ENCODE assay signal across 12 cellular contexts in the genomic region with DNA sequence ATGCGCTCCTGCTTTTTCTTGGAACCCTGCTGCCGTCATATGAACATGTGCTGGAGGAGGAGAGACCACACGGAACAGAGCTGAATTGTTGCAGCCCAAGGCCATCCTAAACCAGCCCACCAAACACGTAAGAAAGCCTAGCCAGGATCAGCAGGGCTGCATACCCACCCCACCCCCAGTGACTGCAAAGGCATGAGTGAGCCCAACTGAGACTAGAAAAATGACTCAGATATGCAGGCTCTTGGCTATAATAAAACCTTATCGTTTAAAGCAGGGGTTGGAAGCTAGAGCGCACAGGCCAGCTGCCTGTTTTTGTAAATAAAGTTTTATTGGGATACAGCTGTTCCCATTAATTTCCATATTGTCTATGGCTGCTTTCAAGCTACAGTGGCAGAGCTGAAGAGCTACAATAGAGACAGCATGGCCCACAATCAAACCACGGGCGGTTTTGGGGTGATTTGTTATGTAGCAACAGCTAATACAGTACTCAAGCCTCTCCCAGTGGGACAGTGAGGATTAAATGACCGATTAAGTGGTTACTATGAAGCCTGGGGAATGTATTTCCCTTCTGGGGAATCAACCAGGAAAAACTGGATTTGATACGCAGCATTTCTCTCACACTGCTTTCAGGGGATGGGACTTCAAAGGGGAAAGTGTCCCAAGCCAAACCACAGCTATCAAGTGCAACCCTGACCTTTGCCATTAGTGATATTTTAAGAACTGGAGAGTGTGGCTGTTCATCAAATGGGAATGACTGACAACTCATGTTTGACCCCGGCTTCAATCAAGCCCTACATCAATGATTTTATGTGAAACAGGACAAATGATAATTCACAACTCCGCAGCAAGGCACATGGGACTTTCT. TPM values are rescaled to one million over a fixed set of nuclear protein-coding genes. Genes with fewer than 3 reads are reported as not detected.
DNase-seq lines count a peak whose midpoint lies in the region; TF ChIP-seq lines count a peak whose summit lies in the region.
"Had no signal": no experiment of that assay in that cellular context is flagged by ENCODE, and none has a peak within 500 bp of the region (broad histone marks: within the 10 kb centered on the region; RNA-seq: fewer than 3 reads in every experiment).

No MANE protein-coding gene starts in this region.

- WGBS in trophoblast cell (ENCODE audit: extremely low coverage, insufficient coverage, insufficient read length), result no CpG with 5 or more reads among the region's 12 CpGs
- WGBS in thyroid gland, 2 donors, result 90 to 91% methylated on average over 12 of the region's 12 CpGs

- H3K4ac ChIP-seq in trophoblast cell (ENCODE audit: low read depth, low read length), result peak overlapping the region; percentile 24

- H3K79me2 ChIP-seq in PC-9 (ENCODE audit: low read depth) (peaks cover 99% of the 10 kb centered on the region), fibroblast of lung (ENCODE audit: control insufficient read depth, insufficient read depth, low read length) (peaks cover 99% of the 10 kb centered on the region), trophoblast cell (ENCODE audit: control insufficient read depth, insufficient read depth, low read length, poor library complexity) (peaks cover 56% of the 10 kb centered on the region)

- H3K27me3 ChIP-seq in PC-9 (ENCODE audit: insufficient read depth, low read depth) (no peaks in the 10 kb centered on the region), fibroblast of lung (ENCODE audit: control insufficient read depth, insufficient read depth, low read length) (no peaks in the 10 kb centered on the region), trophoblast cell (ENCODE audit: insufficient read depth, low read length) (no peaks in the 10 kb centered on the region), thyroid gland (no peaks in the 10 kb centered on the region)

- H4K20me1 ChIP-seq in PC-9 (ENCODE audit: insufficient read depth) (peaks cover 66% of the 10 kb centered on the region), fibroblast of lung (ENCODE audit: control insufficient read depth, extremely low read depth, insufficient read depth, low read length) (peaks cover 2% of the 10 kb centered on the region)

- H3K27ac ChIP-seq in PC-9 (0 out of 2 replicates have a peak overlapping the region, but pooled peaks have one; percentile 26), fibroblast of lung (ENCODE audit: insufficient read depth, low read length) (peak overlapping the region; percentile 50), trophoblast cell (ENCODE audit: low read depth, low read length) (no peak overlapping the region), thyroid gland (no peak overlapping the region)

- intact Hi-C loops in PC-9 (cut with micrococcal nuclease; ENCODE audit: unreplicated experiment), result no loop called here
- intact Hi-C loops in thyroid gland (cut with DNase I), result no loop called here

- TF ChIP-seq POLR2A in thyroid gland (IDR thresholded peaks at IDR 0.05), result no peak

- H3K4me3 ChIP-seq in PC-9 (peak overlapping the region; percentile 90), fibroblast of lung (replicated peaks in 1 of 4; ENCODE audit: control extremely low read depth in 1 of 4, insufficient read depth in 1 of 4, low read depth in 3 of 4, low read length in 4 of 4) (no peak overlapping the region), trophoblast cell (ENCODE audit: low read depth, low read length) (no peak overlapping the region), thyroid gland (replicated peaks in 1 of 3) (no peak overlapping the region)

- no peak overlapping the region for H3K18ac ChIP-seq in trophoblast cell (ENCODE audit: low read length)

- peak overlapping the region; percentile 99 for H3K4me2 ChIP-seq in PC-9
- H3K4me2 ChIP-seq in fibroblast of lung (ENCODE audit: extremely low read depth, insufficient read depth, low read length), result peak overlapping the region; percentile 32
- peak overlapping the region; percentile 32 for H3K4me2 ChIP-seq in trophoblast cell (ENCODE audit: low read length)

- no peaks in the 10 kb centered on the region for H3K9me3 ChIP-seq in PC-9 (ENCODE audit: insufficient read depth, low read depth)
- no peaks in the 10 kb centered on the region for H3K9me3 ChIP-seq in fibroblast of lung (ENCODE audit: control insufficient read depth, insufficient read depth, low read depth, low read length)
- peaks cover 3% of the 10 kb centered on the region for H3K9me3 ChIP-seq in trophoblast cell (ENCODE audit: insufficient read depth, low read depth, low read length)
- no peaks in the 10 kb centered on the region for H3K9me3 ChIP-seq in thyroid gland

- CTCF ChIA-PET in PC-9 (lab: Charles Lee), result no interaction called here
- CTCF ChIA-PET in GM10248 (lab: Yijun Ruan, JAX), result interaction anchor here (1.1 to 2.8 kb wide), 4 partner anchors 10 to 149 kb away, joined by 3 to 18 read pairs (median 9); no protein-coding TSS in a partner anchor

- H3K9ac ChIP-seq in fibroblast of lung (ENCODE audit: insufficient read depth, low read length) (no peak overlapping the region), trophoblast cell (ENCODE audit: low read length) (no peak overlapping the region)

- no peak overlapping the region for H2AK5ac ChIP-seq in trophoblast cell (ENCODE audit: low read length)

- H3F3A ChIP-seq in PC-9 (ENCODE audit: insufficient read depth, low read depth), result peaks cover 7% of the 10 kb centered on the region

- no peak overlapping the region for H4K8ac ChIP-seq in trophoblast cell (ENCODE audit: low read depth, low read length)

- POLR2A ChIA-PET in PC-9 (lab: Charles Lee; ENCODE audit: unreplicated experiment), result no interaction called here
- POLR2A ChIA-PET in GM10248 (lab: Yijun Ruan, JAX), result no interaction called here

- DNase-seq in EH (ENCODE audit: low read depth) (peak; percentile 92), PC-9 (no peak), fibroblast of lung (ENCODE audit: low read depth in 2 of 2) (peak; percentile 51 to 88), trophoblast cell (no peak), cerebellar nuclear complex (lab: John Stamatoyannopoulos, UW) (no peak), occipital lobe (lab: John Stamatoyannopoulos, UW) (no peak), GM10248 (ENCODE audit: extremely low spot score) (no peak), thyroid gland (no peak)
- DNase-seq: activated effector memory CD4-positive, alpha-beta T cell treated with anti-CD3 and anti-CD28 coated beads, Interleukin-2, amount 50 U/mL, for 16 hours; DMS153; mesendoderm; NCI-H774 had no signal

- no TSS peak for BruUV-seq in PC-9 (replicated peaks; lab: Mats Ljungman, UMichigan)

- H3K36me3 ChIP-seq in PC-9 (ENCODE audit: low read depth), result peaks cover 18% of the 10 kb centered on the region
- H3K36me3 ChIP-seq in fibroblast of lung (ENCODE audit: control insufficient read depth, insufficient read depth, low read length), result peaks cover 1% of the 10 kb centered on the region
- H3K36me3 ChIP-seq in trophoblast cell (ENCODE audit: control insufficient read depth in 1 of 2, insufficient read depth in 2 of 2, low read length in 2 of 2), result peaks cover 17 to 36% of the 10 kb centered on the region in 2 experiments
- H3K36me3 ChIP-seq in thyroid gland, result no peaks in the 10 kb centered on the region

- no peaks in the 10 kb centered on the region for H3K9me2 ChIP-seq in PC-9 (ENCODE audit: insufficient read depth)

- H4K91ac ChIP-seq in trophoblast cell (ENCODE audit: low read depth, low read length), result no peak overlapping the region

- H2BK5ac ChIP-seq in trophoblast cell (ENCODE audit: low read depth, low read length, poor library complexity), result no peak overlapping the region

- TF ChIP-seq CTCF in PC-9 (conservative IDR thresholded peaks at IDR 0.05) (no peak), fibroblast of lung (conservative IDR thresholded peaks at IDR 0.05 in 1 of 2, IDR thresholded peaks at IDR 0.05 in 1 of 2; ENCODE audit: low read depth in 1 of 2, low read length in 2 of 2) (no peak), GM10248 (IDR thresholded peaks at IDR 0.05; ENCODE audit: control extremely low read depth, extremely low read depth, low read depth, missing control alignments) (no peak), thyroid gland (IDR thresholded peaks at IDR 0.05) (no peak)

- H2BK12ac ChIP-seq in trophoblast cell (ENCODE audit: low read length), result no peak overlapping the region

- H3K14ac ChIP-seq in trophoblast cell (ENCODE audit: low read length), result no peak overlapping the region

- H2AFZ ChIP-seq in PC-9, result no peak overlapping the region
- H2AFZ ChIP-seq in fibroblast of lung (ENCODE audit: low read length), result no peak overlapping the region
- H2AFZ ChIP-seq in trophoblast cell (ENCODE audit: insufficient read depth, low read length, poor library complexity), result no peak overlapping the region

- H3K4me1 ChIP-seq in PC-9 (replicated peaks; ENCODE audit: insufficient read depth), result peaks cover 43% of the 10 kb centered on the region
- peaks cover 19% of the 10 kb centered on the region for H3K4me1 ChIP-seq in fibroblast of lung (ENCODE audit: control insufficient read depth, extremely low read depth, insufficient read depth, low read length)
- H3K4me1 ChIP-seq in trophoblast cell (ENCODE audit: control insufficient read depth in 1 of 2, insufficient read depth in 2 of 2, low read length in 2 of 2), result peaks cover 43 to 58% of the 10 kb centered on the region in 2 experiments
- H3K4me1 ChIP-seq in thyroid gland, result peaks cover 29 to 73% of the 10 kb centered on the region in 2 donors

- no peak overlapping the region for H3K23ac ChIP-seq in trophoblast cell (ENCODE audit: low read length)

- peaks cover 8% of the 10 kb centered on the region for H3K79me1 ChIP-seq in trophoblast cell (ENCODE audit: low read length)

- H2BK120ac ChIP-seq in trophoblast cell (ENCODE audit: insufficient read depth, low read length, poor library complexity), result no peak overlapping the region

- no peak overlapping the region for H4K12ac ChIP-seq in trophoblast cell (ENCODE audit: low read depth, low read length)

RNA-seq across cellular contexts. Expression of a gene that starts 6.3 kb away (rescaled TPM):
- 22.7 and 23.8 TPM in 2 replicates for total RNA-seq in PC-9 (2021)
- 12.6 and 13.9 TPM in 2 replicates for total RNA-seq in fibroblast of lung
- 9.9 and 16.9 TPM in 2 replicates for polyA plus RNA-seq in fibroblast of lung
- 13.0 and 21.1 TPM in 2 replicates for polyA plus RNA-seq in fibroblast of lung (2012)
- 16.5 and 24.5 TPM in 2 replicates for polyA minus RNA-seq in fibroblast of lung (ENCODE audit: low replicate concordance)
- polyA plus RNA-seq in trophoblast cell (2013), result 21.8 and 22.1 TPM in 2 replicates
- total RNA-seq in occipital lobe, result 14.2 TPM
- total RNA-seq in thyroid gland, result 10 to 100 TPM; 18.4 to 27.5 (median 22.0) TPM

Comparison
In these comparisons a context has a peak if more than half of its experiments do, and no peak if none do; other contexts are left out.
1. DNase-seq: peak in EH (single experiment) and fibroblast of lung (2 of 2); none in PC-9 (0 of 2), trophoblast cell (0 of 2), cerebellar nuclear complex (0 of 2), occipital lobe (single experiment), GM10248 (single experiment) and thyroid gland (0 of 2).
2. H3K27ac ChIP-seq: peak in PC-9 (single experiment) and fibroblast of lung (single experiment); none in trophoblast cell (single experiment) and thyroid gland (0 of 3).
3. H3K4me2 ChIP-seq: peak in every context shown above with its lines; median percentile 99 in PC-9; 32 in fibroblast of lung; 32 in trophoblast cell.